ENCODE assay signal across 19 cellular contexts in the genomic region with DNA sequence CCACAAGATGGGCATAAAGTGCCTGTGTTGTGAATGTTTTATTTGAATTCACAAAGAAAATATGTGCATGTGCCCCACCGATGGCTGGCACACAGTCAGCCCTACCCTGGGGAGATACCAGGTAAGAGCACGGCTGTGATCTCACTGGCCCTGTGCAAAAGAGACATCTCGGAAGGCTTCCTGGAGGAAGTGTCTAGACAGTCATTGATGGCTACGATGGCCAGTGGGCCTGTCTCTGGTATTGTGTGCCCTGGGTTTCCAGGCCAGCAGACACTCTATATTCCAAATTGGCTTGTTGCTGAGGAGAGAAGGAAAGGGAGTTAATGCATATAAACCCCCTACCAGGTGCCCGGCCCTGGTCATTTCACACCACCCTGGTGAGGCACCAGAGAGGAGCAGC.
DNase-seq lines count a peak whose midpoint lies in the region; ATAC-seq and TF ChIP-seq lines count a peak whose summit lies in the region.
"Had no signal": no experiment of that assay in that cellular context is flagged by ENCODE, and none has a peak within 500 bp of the region (broad histone marks: within the 10 kb centered on the region; RNA-seq: fewer than 3 reads in every experiment).

No MANE protein-coding gene starts in this region.

- H3K9ac ChIP-seq in Karpas-422 (ENCODE audit: low read length), result no peak overlapping the region

- H3K4me3 Mint-ChIP-seq in stimulated activated naive CD8-positive, alpha-beta T cell treated with anti-CD3 and anti-CD28 coated beads, Interleukin-15, Interleukin-2, amounts not matched to agents 100 ng/mL and 50 ng/mL, for 24 hours, result no peak overlapping the region
- no peak overlapping the region for H3K4me3 Mint-ChIP-seq in stimulated activated naive CD8-positive, alpha-beta T cell treated with anti-CD3 and anti-CD28 coated beads, Interleukin-15, amount 100 ng/mL, for 72 hours
- peak overlapping the region; percentile 23 for H3K4me3 Mint-ChIP-seq in endothelial cell (ENCODE audit: unreplicated experiment)
- no peak overlapping the region for H3K4me3 Mint-ChIP-seq in T-cell
- H3K4me3 Mint-ChIP-seq: CD4-positive, CD25-positive, alpha-beta regulatory T cell; CD8-positive, alpha-beta T cell had no signal

- H3K4me2 ChIP-seq in Karpas-422 (ENCODE audit: low read depth, low read length, poor library complexity, severe bottlenecking) (no peak overlapping the region), osteoblast (ENCODE audit: insufficient read depth, low read length) (no peak overlapping the region)

- H2AFZ ChIP-seq in Karpas-422 (ENCODE audit: low read length) (no peak overlapping the region), osteoblast (ENCODE audit: low read length) (no peak overlapping the region)

- H3K27ac ChIP-seq in Karpas-422 (ENCODE audit: low read length) (no peak overlapping the region), osteoblast (ENCODE audit: low read depth, low read length) (no peak overlapping the region), uterus (no peak overlapping the region)
- H3K27ac ChIP-seq: C4-2B had no signal

- TF ChIP-seq POLR2A in uterus (IDR thresholded peaks at IDR 0.05), result no peak

- no peak for ATAC-seq in stimulated activated naive CD8-positive, alpha-beta T cell treated with anti-CD3 and anti-CD28 coated beads, Interleukin-15, amount 100 ng/mL, for 72 hours
- no peak for ATAC-seq in T-cell (replicated peaks in 1 of 4)
- ATAC-seq: CD8-positive, alpha-beta T cell; HCT116 had no signal

- H3K27me3 ChIP-seq in Karpas-422 (ENCODE audit: low read length) (no peaks in the 10 kb centered on the region), osteoblast (ENCODE audit: insufficient read depth, low read length) (no peaks in the 10 kb centered on the region), uterus (no peaks in the 10 kb centered on the region)

- H3K36me3 Mint-ChIP-seq in stimulated activated naive CD8-positive, alpha-beta T cell treated with anti-CD3 and anti-CD28 coated beads, Interleukin-15, Interleukin-2, amounts not matched to agents 100 ng/mL and 50 ng/mL, for 24 hours (ENCODE audit: low read depth), result no peaks in the 10 kb centered on the region
- peaks cover 4% of the 10 kb centered on the region for H3K36me3 Mint-ChIP-seq in endothelial cell (ENCODE audit: low read depth, unreplicated experiment)
- H3K36me3 Mint-ChIP-seq in T-cell, result no peaks in the 10 kb centered on the region
- H3K36me3 Mint-ChIP-seq: CD4-positive, CD25-positive, alpha-beta regulatory T cell; CD8-positive, alpha-beta T cell had no signal

- intact Hi-C loops in uterus (cut with DNase I; ENCODE audit: low total_unique reads), result no loop called here

- no peaks in the 10 kb centered on the region for H3K9me3 ChIP-seq in Karpas-422 (ENCODE audit: low read length)
- no peaks in the 10 kb centered on the region for H3K9me3 ChIP-seq in osteoblast (ENCODE audit: low read depth, low read length)
- no peaks in the 10 kb centered on the region for H3K9me3 ChIP-seq in uterus
- H3K9me3 ChIP-seq: Caco-2 had no signal

- H3K4me1 ChIP-seq in Karpas-422 (ENCODE audit: low read length) (no peaks in the 10 kb centered on the region), osteoblast (ENCODE audit: insufficient read depth, low read length) (peaks cover 9% of the 10 kb centered on the region), uterus (no peaks in the 10 kb centered on the region)
- H3K4me1 ChIP-seq: Caco-2 had no signal

- H4K20me1 ChIP-seq in Karpas-422 (ENCODE audit: insufficient read depth, low read depth, low read length), result no peaks in the 10 kb centered on the region
- peaks cover 39% of the 10 kb centered on the region for H4K20me1 ChIP-seq in osteoblast (ENCODE audit: insufficient read depth, low read length)

- H3K27me3 Mint-ChIP-seq in stimulated activated naive CD8-positive, alpha-beta T cell treated with anti-CD3 and anti-CD28 coated beads, Interleukin-15, Interleukin-2, amounts not matched to agents 100 ng/mL and 50 ng/mL, for 24 hours, result peaks cover 3% of the 10 kb centered on the region
- H3K27me3 Mint-ChIP-seq in stimulated activated naive CD8-positive, alpha-beta T cell treated with anti-CD3 and anti-CD28 coated beads, Interleukin-15, amount 100 ng/mL, for 72 hours, result peaks cover 7% of the 10 kb centered on the region
- H3K27me3 Mint-ChIP-seq in endothelial cell (ENCODE audit: unreplicated experiment) (peaks cover 17% of the 10 kb centered on the region), T-cell (peaks cover 1 to 3% of the 10 kb centered on the region in 2 donors)
- H3K27me3 Mint-ChIP-seq: CD4-positive, CD25-positive, alpha-beta regulatory T cell had no signal

- no peaks in the 10 kb centered on the region for H3K4me1 Mint-ChIP-seq in stimulated activated naive CD8-positive, alpha-beta T cell treated with anti-CD3 and anti-CD28 coated beads, Interleukin-15, Interleukin-2, amounts not matched to agents 100 ng/mL and 50 ng/mL, for 24 hours (ENCODE audit: low read depth)
- no peaks in the 10 kb centered on the region for H3K4me1 Mint-ChIP-seq in stimulated activated naive CD8-positive, alpha-beta T cell treated with anti-CD3 and anti-CD28 coated beads, Interleukin-15, amount 100 ng/mL, for 72 hours
- H3K4me1 Mint-ChIP-seq in endothelial cell (ENCODE audit: unreplicated experiment), result peaks cover 3% of the 10 kb centered on the region
- H3K4me1 Mint-ChIP-seq in T-cell, result no peaks in the 10 kb centered on the region
- H3K4me1 Mint-ChIP-seq: CD4-positive, CD25-positive, alpha-beta regulatory T cell had no signal

- no peaks in the 10 kb centered on the region for H3K9me2 ChIP-seq in Karpas-422 (replicated peaks; ENCODE audit: insufficient read depth, low read length)

- DNase-seq in stimulated activated naive CD8-positive, alpha-beta T cell treated with anti-CD3 and anti-CD28 coated beads, Interleukin-15, amount 100 ng/mL, for 72 hours, result no peak
- DNase-seq in Karpas-422 (peak; percentile 25), endothelial cell (ENCODE audit: low spot score) (no peak), osteoblast (ENCODE audit: insufficient read length, low spot score, missing footprints) (peak; percentile 55), T-cell (no peak), uterus (no peak)
- DNase-seq in activated naive CD4-positive, alpha-beta T cell (lab: John Stamatoyannopoulos, UW), result no peak
- DNase-seq: 8988T; Caco-2; CD4-positive, CD25-positive, alpha-beta regulatory T cell; CD8-positive, alpha-beta T cell; DMS153; DMS79; EL; GF-D8; GOT3 had no signal

- no peaks in the 10 kb centered on the region for H3K79me2 ChIP-seq in Karpas-422 (ENCODE audit: low read length)
- peaks cover 53% of the 10 kb centered on the region for H3K79me2 ChIP-seq in osteoblast (ENCODE audit: insufficient read depth, low read length)

- H3K4me3 ChIP-seq in Karpas-422 (ENCODE audit: low read length) (no peak overlapping the region), osteoblast (ENCODE audit: insufficient read depth, low read length) (no peak overlapping the region), uterus (no peak overlapping the region)

- TF ChIP-seq CTCF in endothelial cell (IDR thresholded peaks at IDR 0.05; ENCODE audit: unreplicated experiment) (no peak), osteoblast (IDR thresholded peaks at IDR 0.05; ENCODE audit: extremely low read depth, low read depth, low read length) (no peak), uterus (IDR thresholded peaks at IDR 0.05) (no peak)

- CTCF ChIA-PET in T-cell (lab: Charles Lee), result interaction anchor here in 1 of 2 donors (0.5 kb wide), 1 partner anchor 178 kb away, joined by 4 read pairs; no protein-coding TSS in a partner anchor

- H3K36me3 ChIP-seq in Karpas-422 (ENCODE audit: insufficient read depth, low read length) (no peaks in the 10 kb centered on the region), osteoblast (ENCODE audit: insufficient read depth, low read length) (peaks cover 7% of the 10 kb centered on the region), uterus (no peaks in the 10 kb centered on the region)

- POLR2A ChIA-PET in T-cell (lab: Charles Lee), result no interaction called here

- peaks cover 3% of the 10 kb centered on the region for H3K9me3 Mint-ChIP-seq in stimulated activated naive CD8-positive, alpha-beta T cell treated with anti-CD3 and anti-CD28 coated beads, Interleukin-15, Interleukin-2, amounts not matched to agents 100 ng/mL and 50 ng/mL, for 24 hours
- no peaks in the 10 kb centered on the region for H3K9me3 Mint-ChIP-seq in stimulated activated naive CD8-positive, alpha-beta T cell treated with anti-CD3 and anti-CD28 coated beads, Interleukin-15, amount 100 ng/mL, for 72 hours
- H3K9me3 Mint-ChIP-seq in endothelial cell (ENCODE audit: unreplicated experiment) (no peaks in the 10 kb centered on the region), T-cell (no peaks in the 10 kb centered on the region)
- H3K9me3 Mint-ChIP-seq: CD4-positive, CD25-positive, alpha-beta regulatory T cell; CD8-positive, alpha-beta T cell had no signal

- peak overlapping the region; percentile 36 for H3K27ac Mint-ChIP-seq in stimulated activated naive CD8-positive, alpha-beta T cell treated with anti-CD3 and anti-CD28 coated beads, Interleukin-15, Interleukin-2, amounts not matched to agents 100 ng/mL and 50 ng/mL, for 24 hours
- H3K27ac Mint-ChIP-seq in stimulated activated naive CD8-positive, alpha-beta T cell treated with anti-CD3 and anti-CD28 coated beads, Interleukin-15, amount 100 ng/mL, for 72 hours, result peak overlapping the region in 1 of 2 donors; percentile 19
- H3K27ac Mint-ChIP-seq in endothelial cell (ENCODE audit: unreplicated experiment) (no peak overlapping the region), T-cell (no peak overlapping the region)
- H3K27ac Mint-ChIP-seq: CD4-positive, CD25-positive, alpha-beta regulatory T cell; CD8-positive, alpha-beta T cell had no signal

Comparison
In these comparisons a context has a peak if more than half of its experiments do, and no peak if none do; other contexts are left out.
1. DNase-seq: peak in Karpas-422 (single experiment) and osteoblast (single experiment); none in stimulated activated naive CD8-positive, alpha-beta T cell treated with anti-CD3 and anti-CD28 coated beads, Interleukin-15, amount 100 ng/mL, for 72 hours (0 of 2), endothelial cell (single experiment), T-cell (0 of 34), activated naive CD4-positive, alpha-beta T cell (0 of 4) and uterus (0 of 2).